In the genomic region with DNA sequence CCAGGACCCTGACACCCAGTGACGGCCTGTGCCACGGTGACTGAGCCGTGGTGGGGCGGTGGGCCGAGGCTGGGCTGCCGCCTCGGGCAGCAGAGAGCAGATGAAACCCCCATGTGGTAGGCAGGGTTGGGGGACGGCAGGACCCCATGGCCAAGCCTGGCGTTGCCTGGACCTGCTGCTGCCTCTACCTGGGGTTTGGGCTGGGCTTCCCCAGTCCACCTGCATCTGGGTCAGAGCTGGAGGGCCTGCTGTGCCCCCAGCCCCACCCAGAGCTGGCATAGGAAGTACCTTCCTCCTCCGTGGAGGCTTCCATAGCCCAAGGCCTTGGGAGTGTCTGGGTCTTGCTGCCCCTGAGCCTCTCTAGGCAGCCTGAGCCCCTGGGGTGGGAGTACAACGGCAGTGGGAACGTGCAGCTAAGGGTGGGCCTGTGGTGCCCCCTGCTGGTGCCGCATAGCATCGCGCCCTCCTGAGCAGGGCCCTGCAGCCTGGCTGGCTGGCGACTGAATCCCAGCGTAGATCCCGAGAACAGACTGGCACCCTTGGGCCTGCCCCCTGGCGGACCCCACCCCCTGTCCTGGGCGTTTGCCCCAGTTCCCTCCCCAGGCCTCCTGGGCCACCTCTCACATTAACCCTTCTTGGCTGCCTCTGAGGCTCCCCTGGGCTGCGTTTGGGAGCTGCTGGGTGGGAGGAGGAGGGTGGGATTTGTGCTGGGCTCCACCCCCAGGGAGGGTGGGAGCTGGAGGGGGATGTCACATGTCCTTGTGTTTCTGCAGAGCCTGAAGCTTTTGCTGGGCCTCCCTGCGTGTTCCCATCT, we compare ENCODE assay signal across 8 cellular contexts. TPM values are rescaled to one million over a fixed set of nuclear protein-coding genes. Genes with fewer than 3 reads are reported as not detected.
DNase-seq lines count a peak whose midpoint lies in the region; ATAC-seq lines count a peak whose summit lies in the region.

No MANE protein-coding gene starts in this region.

- no peak overlapping the region for H3K18ac ChIP-seq in mesenchymal stem cell (ENCODE audit: low read depth in 1 of 2, low read length in 2 of 2)

- H3K27me3 ChIP-seq in effector memory CD4-positive, alpha-beta T cell (replicated peaks; ENCODE audit: control insufficient read depth, insufficient read depth, low read length, poor library complexity, severe bottlenecking) = no peaks in the 10 kb centered on the region
- no peaks in the 10 kb centered on the region for H3K27me3 ChIP-seq in mesenchymal stem cell (ENCODE audit: control insufficient read depth in 1 of 2, insufficient read depth in 1 of 2, low read length in 2 of 2)

- H2BK15ac ChIP-seq in mesenchymal stem cell (ENCODE audit: low read depth, poor library complexity, severe bottlenecking) = no peak overlapping the region

- peak overlapping the region; percentile 62 for H4K91ac ChIP-seq in mesenchymal stem cell (ENCODE audit: low read length)

- peaks cover 15% of the 10 kb centered on the region for H3K79me1 ChIP-seq in mesenchymal stem cell (replicated peaks; ENCODE audit: low read length, poor library complexity, severe bottlenecking)

- H3K9me3 ChIP-seq in effector memory CD4-positive, alpha-beta T cell (ENCODE audit: control insufficient read depth, low read length) = no peaks in the 10 kb centered on the region
- H3K9me3 ChIP-seq in mesenchymal stem cell (ENCODE audit: control insufficient read depth, low read length) = no peaks in the 10 kb centered on the region

- H3K36me3 ChIP-seq in effector memory CD4-positive, alpha-beta T cell (ENCODE audit: control insufficient read depth, insufficient read depth, low read length) = peaks cover 5% of the 10 kb centered on the region
- H3K36me3 ChIP-seq in mesenchymal stem cell (ENCODE audit: control insufficient read depth in 1 of 2, insufficient read depth in 2 of 2, low read depth in 1 of 2, low read length in 2 of 2) = peaks cover 23 to 48% of the 10 kb centered on the region in 2 experiments

- no peak overlapping the region for H3K4me3 ChIP-seq in effector memory CD4-positive, alpha-beta T cell (ENCODE audit: insufficient read depth, low read depth, low read length, poor library complexity, severe bottlenecking)
- no peak overlapping the region for H3K4me3 ChIP-seq in mesenchymal stem cell (ENCODE audit: insufficient read depth in 1 of 2, low read depth in 1 of 2, low read length in 2 of 2)

- WGBS in mesenchymal stem cell = 47% methylated on average over 18 of the region's 22 CpGs

- DNase-seq in DMS153 treated with DMSO at 0.1 percent for 48 hours (lab: John Stamatoyannopoulos, UW; ENCODE audit: unreplicated experiment) (peak; percentile 33), NCI-H82 treated with DMSO at 0.1 percent for 48 hours (lab: John Stamatoyannopoulos, UW; ENCODE audit: unreplicated experiment) (peak; percentile 83), mesenchymal stem cell (peak; percentile 87)
- DNase-seq in activated CD8-positive, alpha-beta memory T cell treated with anti-CD3 and anti-CD28 coated beads for 24 hours = peak; percentile 95
- peak; percentile 55 to 69 (median 58) for DNase-seq in effector memory CD4-positive, alpha-beta T cell
- peak; percentile 67 for DNase-seq in stimulated activated CD8-positive, alpha-beta memory T cell treated with anti-CD3 and anti-CD28 coated beads, Interleukin-12 subunit alpha, Interleukin-12 subunit beta, amount 100 ng/mL, for 4 hours (ENCODE audit: low read depth)

- ATAC-seq in HG03342 (IDR thresholded peaks at IDR 0.05; ENCODE audit: unreplicated experiment) = peak; percentile 70
- no peak for ATAC-seq in HG03571 (IDR thresholded peaks at IDR 0.05; ENCODE audit: unreplicated experiment)

- H3K27ac ChIP-seq in effector memory CD4-positive, alpha-beta T cell (ENCODE audit: insufficient read depth, low read length, poor library complexity, severe bottlenecking) = no peak overlapping the region
- H3K27ac ChIP-seq in mesenchymal stem cell (ENCODE audit: low read length, poor library complexity, severe bottlenecking) = peak overlapping the region; percentile 89

- H3K23ac ChIP-seq in mesenchymal stem cell (ENCODE audit: low read length in 2 of 2) = no peak overlapping the region

- H2AFZ ChIP-seq in mesenchymal stem cell (ENCODE audit: low read depth, low read length) = no peak overlapping the region

- peaks cover 5% of the 10 kb centered on the region for H3K4me1 ChIP-seq in effector memory CD4-positive, alpha-beta T cell (ENCODE audit: control insufficient read depth, insufficient read depth, low read length, poor library complexity, severe bottlenecking)
- H3K4me1 ChIP-seq in mesenchymal stem cell (ENCODE audit: control insufficient read depth, insufficient read depth, low read depth, low read length) = peaks cover 29% of the 10 kb centered on the region

- peak overlapping the region in 1 of 2 experiments; percentile 71 for H2BK12ac ChIP-seq in mesenchymal stem cell (ENCODE audit: low read length in 2 of 2)

- H3K14ac ChIP-seq in mesenchymal stem cell (ENCODE audit: low read length in 2 of 2) = no peak overlapping the region

- no peak overlapping the region for H2BK120ac ChIP-seq in mesenchymal stem cell (ENCODE audit: low read depth, low read length)

- H2BK5ac ChIP-seq in mesenchymal stem cell (ENCODE audit: low read depth, low read length, poor library complexity, severe bottlenecking) = no peak overlapping the region

- H2AK5ac ChIP-seq in mesenchymal stem cell (ENCODE audit: low read length, severe bottlenecking) = peak overlapping the region; percentile 38

- H3K4ac ChIP-seq in mesenchymal stem cell (ENCODE audit: low read depth in 1 of 2, low read length in 2 of 2) = peak overlapping the region in 1 of 2 experiments; percentile 30

- H3K4me2 ChIP-seq in mesenchymal stem cell (ENCODE audit: low read length, poor library complexity, severe bottlenecking) = peak overlapping the region; percentile 43

- peak overlapping the region; percentile 38 for H3K9ac ChIP-seq in mesenchymal stem cell (ENCODE audit: low read length)

- H4K8ac ChIP-seq in mesenchymal stem cell (ENCODE audit: low read length) = peak overlapping the region; percentile 27

RNA-seq across cellular contexts. Expression of a gene that starts 12.6 kb away (rescaled TPM):
- polyA plus RNA-seq in mesenchymal stem cell (2013, experiment 1 of 2) = 498 TPM
- 484 TPM for polyA plus RNA-seq in mesenchymal stem cell (2013, experiment 2 of 2)

RNA-seq across cellular contexts. Expression of a gene that starts 19.0 kb away (rescaled TPM):
- polyA plus RNA-seq in mesenchymal stem cell (2013, experiment 1 of 2) = 24.6 TPM
- 20.6 TPM for polyA plus RNA-seq in mesenchymal stem cell (2013, experiment 2 of 2)

RNA-seq across cellular contexts. Expression of a gene that starts 26.2 kb away (rescaled TPM):
- 4.9 TPM for polyA plus RNA-seq in mesenchymal stem cell (2013, experiment 1 of 2)
- 4.1 TPM for polyA plus RNA-seq in mesenchymal stem cell (2013, experiment 2 of 2)

RNA-seq across cellular contexts. Expression of a gene that starts 30.0 kb away (rescaled TPM):
- 0.14 TPM for polyA plus RNA-seq in mesenchymal stem cell (2013, experiment 1 of 2)
- 0.15 TPM for polyA plus RNA-seq in mesenchymal stem cell (2013, experiment 2 of 2)

RNA-seq across cellular contexts. Expression of a gene that starts 30.1 kb away (rescaled TPM):
- not detected for polyA plus RNA-seq in mesenchymal stem cell (2013, experiment 1 of 2)
- polyA plus RNA-seq in mesenchymal stem cell (2013, experiment 2 of 2) = not detected

Comparison
In these comparisons a context has a peak if more than half of its experiments do, and no peak if none do; other contexts are left out.
1. DNase-seq: peak in every context shown above with its lines; median percentile 95 in activated CD8-positive, alpha-beta memory T cell treated with anti-CD3 and anti-CD28 coated beads for 24 hours; 87 in mesenchymal stem cell; 83 in NCI-H82 treated with DMSO at 0.1 percent for 48 hours; 67 in stimulated activated CD8-positive, alpha-beta memory T cell treated with anti-CD3 and anti-CD28 coated beads, Interleukin-12 subunit alpha, Interleukin-12 subunit beta, amount 100 ng/mL, for 4 hours; 58 in effector memory CD4-positive, alpha-beta T cell; 33 in DMS153 treated with DMSO at 0.1 percent for 48 hours.